ENCODE assay signal across 8 cellular contexts in genomic region chr1:31944205-31945089, GRCh38. TPM values are rescaled to one million over a fixed set of nuclear protein-coding genes. Genes with fewer than 3 reads are reported as not detected.
DNase-seq lines count a peak whose midpoint lies in the region; ATAC-seq, FAIRE-seq and TF ChIP-seq lines count a peak whose summit lies in the region.

No MANE protein-coding gene starts in this region.

- no TSS peak for BruUV-seq in OCI-LY7 (replicated peaks; lab: Mats Ljungman, UMichigan)

- 12% methylated on average over 56 of the region's 56 CpGs for WGBS in thymus

- CTCF ChIA-PET in OCI-LY7 (lab: Charles Lee; ENCODE audit: unreplicated experiment) = interaction anchor here (0.5 to 1.9 kb wide), 3 partner anchors 9 to 69 kb away, joined by 5 to 6 read pairs (median 5); partner anchors contain the start of gene KHDRBS1

- POLR2A ChIA-PET in OCI-LY7 (lab: Charles Lee) = interaction anchor here (0.9 to 3.2 kb wide), 10 partner anchors 8 to 202 kb away, joined by 3 to 20 read pairs (median 4); partner anchors contain the start of gene TMEM39B

- H3K4me3 ChIP-seq in OCI-LY7 (ENCODE audit: low read depth, low read length, poor library complexity, severe bottlenecking) (peak overlapping the region; percentile 65), thymus (ENCODE audit: low read length) (peak overlapping the region; percentile 63)

- peak; percentile 67 for FAIRE-seq in GM12892 (lab: Jason Lieb, UNC)

- H3K36me3 ChIP-seq in OCI-LY7 (ENCODE audit: insufficient read depth, low read length) = no peaks in the 10 kb centered on the region
- H3K36me3 ChIP-seq in thymus (ENCODE audit: control insufficient read depth, insufficient read depth) = no peaks in the 10 kb centered on the region

- peak; percentile 88 for DNase-seq in GM12892 (ENCODE audit: insufficient read length)
- DNase-seq in OCI-LY7 (ENCODE audit: low spot score) = peak; percentile 90
- peak; percentile 91 for DNase-seq in activated effector memory CD4-positive, alpha-beta T cell treated with anti-CD3 and anti-CD28 coated beads, Interleukin-2, amount 50 U/mL, for 16 hours
- peak; percentile 89 for DNase-seq in germinal center (ENCODE audit: low spot score)
- peak in 34 of 56 donors; percentile 15 to 66 (median 42) for DNase-seq in nucleus accumbens (lab: John Stamatoyannopoulos, UW)
- DNase-seq in NCI-H446 (lab: John Stamatoyannopoulos, UW) = no peak

- no peaks in the 10 kb centered on the region for H4K20me1 ChIP-seq in OCI-LY7 (ENCODE audit: insufficient read depth, low read length)

- intact Hi-C loops in OCI-LY7 (cut with micrococcal nuclease; ENCODE audit: unreplicated experiment) = no loop called here

- H3K27me3 ChIP-seq in thymus (ENCODE audit: control insufficient read depth, insufficient read depth) = no peaks in the 10 kb centered on the region

- H3K4me2 ChIP-seq in OCI-LY7 (ENCODE audit: low read length) = peak overlapping the region; percentile 81

- no peak for TF ChIP-seq CTCF in OCI-LY7 (conservative IDR thresholded peaks at IDR 0.05; ENCODE audit: low read length)

- H3K79me2 ChIP-seq in OCI-LY7 (ENCODE audit: insufficient read depth, low read depth, low read length) = no peaks in the 10 kb centered on the region

- no peaks in the 10 kb centered on the region for H3K9me2 ChIP-seq in OCI-LY7 (ENCODE audit: insufficient read depth, low read length)

- H3K9me3 ChIP-seq in OCI-LY7 (ENCODE audit: low read length) (no peaks in the 10 kb centered on the region), thymus (ENCODE audit: control insufficient read depth) (no peaks in the 10 kb centered on the region)

- peak overlapping the region; percentile 80 for H2AFZ ChIP-seq in OCI-LY7 (ENCODE audit: low read length)

- H3K27ac ChIP-seq in OCI-LY7 (ENCODE audit: low read depth, low read length, poor library complexity, severe bottlenecking) = peak overlapping the region; percentile 68
- H3K27ac ChIP-seq in thymus (ENCODE audit: low read depth) = peak overlapping the region; percentile 95

- peaks cover 56% of the 10 kb centered on the region for H3K4me1 ChIP-seq in OCI-LY7 (ENCODE audit: insufficient read depth, low read length, poor library complexity, severe bottlenecking)
- H3K4me1 ChIP-seq in thymus (ENCODE audit: control insufficient read depth, insufficient read depth, low read length) = peaks cover 29% of the 10 kb centered on the region

- peak; percentile 53 for ATAC-seq in HG02870 (IDR thresholded peaks at IDR 0.05; ENCODE audit: unreplicated experiment)

- peak; percentile 94 for TF ChIP-seq POLR2A in GM12892 (IDR thresholded peaks at IDR 0.05; ENCODE audit: low read depth, low read length)

RNA-seq across cellular contexts. Expression of gene PTP4A2, which starts 6.3 kb away (rescaled TPM):
- 377 TPM for polyA plus RNA-seq in GM12892 (2012; ENCODE audit: missing spikeins)
- total RNA-seq in OCI-LY7 (2014; rRNA removed; shearing (Covaris generic)) = 208 and 211 TPM in 2 replicates
- 186 and 196 TPM in 2 replicates for total RNA-seq in OCI-LY7 (2022)
- 214 TPM for polyA plus RNA-seq in thymus

Comparison
In these comparisons a context has a peak if more than half of its experiments do, and no peak if none do; other contexts are left out.
1. DNase-seq: peak in GM12892 (single experiment), OCI-LY7 (single experiment), activated effector memory CD4-positive, alpha-beta T cell treated with anti-CD3 and anti-CD28 coated beads, Interleukin-2, amount 50 U/mL, for 16 hours (single experiment), germinal center (single experiment) and nucleus accumbens (34 of 56); none in NCI-H446 (0 of 2).